ENCODE assay signal across 8 cellular contexts in the genomic region with DNA sequence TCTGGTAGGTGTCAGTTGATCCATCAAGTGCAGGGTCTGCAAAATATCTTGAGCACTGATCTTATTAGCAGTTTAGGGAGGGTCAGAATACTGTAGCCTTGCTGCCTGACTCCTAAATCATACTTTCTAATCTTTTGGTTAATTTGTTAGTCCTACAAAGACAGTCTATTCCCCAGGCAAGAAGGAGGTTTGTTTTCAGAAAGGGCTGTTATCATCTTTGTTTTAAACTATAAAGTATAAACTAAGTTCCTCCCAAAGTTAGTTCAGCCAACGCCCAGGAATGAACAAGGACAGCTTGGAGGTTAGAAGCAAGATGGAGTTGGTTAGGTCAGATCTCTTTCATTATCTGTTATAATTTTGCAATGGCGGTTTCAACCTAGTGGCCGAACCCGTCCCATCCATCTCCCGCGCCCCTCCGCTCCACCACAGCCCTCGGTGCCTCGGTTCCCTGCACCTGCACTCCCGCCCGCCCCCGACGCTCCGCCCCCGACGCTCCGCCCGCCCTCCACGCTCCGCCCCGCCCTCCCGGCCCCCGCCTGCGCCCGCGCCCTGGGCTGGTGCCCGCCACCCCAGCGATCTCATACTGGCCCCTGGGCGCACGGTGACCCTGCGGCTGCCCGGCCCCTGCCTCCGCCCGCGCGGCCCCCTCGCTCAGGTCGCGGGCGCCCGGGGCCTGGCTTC. TPM values are rescaled to one million over a fixed set of nuclear protein-coding genes. Genes with fewer than 3 reads are reported as not detected.
DNase-seq lines count a peak whose midpoint lies in the region; ATAC-seq and TF ChIP-seq lines count a peak whose summit lies in the region.

A gene with protein sequence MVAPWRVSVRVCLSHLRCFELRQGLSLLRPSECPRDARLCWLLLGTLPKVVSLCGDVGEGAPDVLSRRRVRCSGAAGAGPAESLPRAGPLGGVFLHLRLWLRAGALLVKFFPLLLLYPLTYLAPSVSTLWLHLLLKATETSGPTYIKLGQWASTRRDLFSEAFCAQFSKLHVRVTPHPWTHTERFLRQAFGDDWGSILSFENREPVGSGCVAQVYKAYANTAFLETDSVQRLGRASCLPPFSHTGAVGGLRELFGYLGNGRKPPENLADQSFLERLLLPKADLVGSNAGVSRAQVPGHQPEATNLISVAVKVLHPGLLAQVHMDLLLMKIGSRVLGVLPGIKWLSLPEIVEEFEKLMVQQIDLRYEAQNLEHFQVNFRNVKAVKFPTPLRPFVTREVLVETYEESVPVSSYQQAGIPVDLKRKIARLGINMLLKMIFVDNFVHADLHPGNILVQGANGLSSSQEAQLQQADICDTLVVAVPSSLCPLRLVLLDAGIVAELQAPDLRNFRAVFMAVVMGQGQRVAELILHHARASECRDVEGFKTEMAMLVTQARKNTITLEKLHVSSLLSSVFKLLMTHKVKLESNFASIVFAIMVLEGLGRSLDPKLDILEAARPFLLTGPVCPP (plus strand): TSS at position 564 of the 681 bp plus-strand sequence. CDS start 386 bp downstream, outside the sequence.

- H2BK120ac ChIP-seq in IMR-90 (ENCODE audit: low read depth, low read length): no peak within 1 kb of the TSS

- peaks cover 18% of the 10 kb centered on the region for H3K36me3 Mint-ChIP-seq in MCF 10A (ENCODE audit: insufficient read depth, unreplicated experiment)
- peaks cover 1 to 6% (median 3%) of the 10 kb centered on the region in 3 donors for H3K36me3 Mint-ChIP-seq in immature natural killer cell

- H3K36me3 ChIP-seq in IMR-90 (ENCODE audit: control insufficient read depth, insufficient read depth, low read length): no peaks in the 10 kb centered on the region

- CTCF ChIA-PET in IMR-90 (lab: Yijun Ruan, JAX): no interaction called here
- CTCF ChIA-PET in MCF 10A (lab: Yijun Ruan, JAX): interaction anchor here (0.6 to 0.8 kb wide), 4 partner anchors 9 to 1046 kb away, joined by 3 read pairs; a partner anchor contains a TSS

- peak within 1 kb of the TSS; percentile 90 for H3K23ac ChIP-seq in IMR-90 (ENCODE audit: low read depth, low read length)

- H4K91ac ChIP-seq in IMR-90 (ENCODE audit: insufficient read depth, low read depth, low read length): peak within 1 kb of the TSS; percentile 57; the same call in 1 of the 2 replicates

- peak within 1 kb of the TSS; percentile 96 for H3K4me2 ChIP-seq in IMR-90 (ENCODE audit: low read depth, low read length)

- H3K9me3 Mint-ChIP-seq in MCF 10A (ENCODE audit: unreplicated experiment) (no peaks in the 10 kb centered on the region), immature natural killer cell (no peaks in the 10 kb centered on the region)

- POLR2A ChIA-PET in IMR-90 (lab: Charles Lee; ENCODE audit: unreplicated experiment): no interaction called here
- POLR2A ChIA-PET in MCF 10A (lab: Yijun Ruan, JAX): interaction anchor here (0.6 to 4.1 kb wide), 9 partner anchors 7 to 343 kb away, joined by 3 to 15 read pairs (median 4); a partner anchor contains a TSS

- peak within 1 kb of the TSS; percentile 88 for H2AK9ac ChIP-seq in IMR-90 (replicated peaks; ENCODE audit: low read depth, low read length, poor library complexity)

- WGBS in IMR-90 (ENCODE audit: extremely low coverage in 2 of 2, insufficient read length in 1 of 2), 2 experiments: 0% methylated on average over 9 of the region's 41 CpGs; no CpG with 5 or more reads in 1 of the 2 experiments

- no peak within 1 kb of the TSS for H3K14ac ChIP-seq in IMR-90 (replicated peaks; ENCODE audit: low read depth, low read length)

- dilution Hi-C loops in IMR-90 (cut with HindIII; ENCODE audit: low sequenced_read_pairs, unreplicated experiment): no loop called here

- peak within 1 kb of the TSS; percentile 42 to 50; a peak in 2 of 4 replicates for H4K8ac ChIP-seq in IMR-90 (ENCODE audit: low read depth in 2 of 2, low read length in 2 of 2)

- H3K9me1 ChIP-seq in IMR-90 (ENCODE audit: insufficient read depth, low read length): no peaks in the 10 kb centered on the region; the same call in 1 of the 2 replicates

- no peak within 1 kb of the TSS for H2BK20ac ChIP-seq in IMR-90 (ENCODE audit: low read depth, low read length)

- no peaks in the 10 kb centered on the region for H4K20me1 ChIP-seq in IMR-90 (ENCODE audit: insufficient read depth, low read length)

- in situ Hi-C loops in IMR-90 (cut with MboI; ENCODE audit: low sequenced_read_pairs): no loop called here

- H3K18ac ChIP-seq in IMR-90 (ENCODE audit: low read depth, low read length): no peak within 1 kb of the TSS; the same call in 1 of the 2 replicates

- no peak within 1 kb of the TSS for H2BK5ac ChIP-seq in IMR-90 (ENCODE audit: low read depth, low read length, poor library complexity, severe bottlenecking)

- peak within 1 kb of the TSS; percentile 26 for H3K4ac ChIP-seq in IMR-90 (ENCODE audit: low read depth, low read length)

- TF ChIP-seq RAD21 in IMR-90 (IDR thresholded peaks at IDR 0.05; ENCODE audit: low read length): no peak

- H3K27ac ChIP-seq in IMR-90 (ENCODE audit: insufficient read depth, low read length): no peak within 1 kb of the TSS; the same call in 1 of the 2 replicates

- H3K27ac Mint-ChIP-seq in MCF 10A (ENCODE audit: low read depth, unreplicated experiment): peak within 1 kb of the TSS; percentile 79
- H3K27ac Mint-ChIP-seq in immature natural killer cell: peak within 1 kb of the TSS; percentile 78 to 87 (median 82)

- peaks cover 6% of the 10 kb centered on the region; the same call in 1 of the 2 replicates for H3K27me3 ChIP-seq in IMR-90 (ENCODE audit: control insufficient read depth, insufficient read depth, low read length)

- H3K4me3 ChIP-seq in IMR-90 (ENCODE audit: insufficient read depth, low read depth, low read length): peak within 1 kb of the TSS; percentile 71

- H2AFZ ChIP-seq in IMR-90 (replicated peaks; ENCODE audit: low read length, poor library complexity): peak within 1 kb of the TSS; percentile 98

- intact Hi-C loops in IMR-90 (cut with micrococcal nuclease): loop anchor here (5.0 kb wide), 1 partner anchor 980 kb away; no protein-coding TSS in a partner anchor
- intact Hi-C loops in MCF 10A (cut with micrococcal nuclease): no loop called here

- peaks cover 4 to 6% of the 10 kb centered on the region in 2 experiments; a peak in 1 of 4 replicates for H3K79me1 ChIP-seq in IMR-90 (ENCODE audit: low read depth in 1 of 2, low read length in 2 of 2)

- 0 out of 2 replicates have a peak within 1 kb of the TSS, but pooled peaks have one; percentile 67 for H4K5ac ChIP-seq in IMR-90 (ENCODE audit: low read depth, low read length)

- H3K9ac ChIP-seq in IMR-90 (ENCODE audit: low read depth, low read length): peak within 1 kb of the TSS; percentile 59; the same call in 1 of the 2 replicates

- no peak for TF ChIP-seq POLR2A in IMR-90 (IDR thresholded peaks at IDR 0.05; ENCODE audit: low read depth, low read length)

- TF ChIP-seq CTCF in IMR-90 (conservative IDR thresholded peaks at IDR 0.05; ENCODE audit: low read depth, low read length) (no peak), MCF 10A (IDR thresholded peaks at IDR 0.05; ENCODE audit: unreplicated experiment) (no peak)

- H3K9me3 ChIP-seq in IMR-90 (ENCODE audit: control insufficient read depth, insufficient read depth, low read length): no peaks in the 10 kb centered on the region

- H3K27me3 Mint-ChIP-seq in MCF 10A (ENCODE audit: insufficient read depth, unreplicated experiment) (no peaks in the 10 kb centered on the region), immature natural killer cell (ENCODE audit: low read depth in 3 of 3) (no peaks in the 10 kb centered on the region)

- DNase-seq in EH (ENCODE audit: low read depth) (peak; percentile 43), IMR-90 (no peak), T-helper 2 cell (peak; percentile 39 to 70 (median 45)), MCF 10A (ENCODE audit: unreplicated experiment) (peak; percentile 42), immature natural killer cell (peak; percentile 63 to 67 (median 66)), DMS153 treated with DMSO at 0.1 percent for 48 hours (lab: John Stamatoyannopoulos, UW; ENCODE audit: unreplicated experiment) (no peak)
- DNase-seq in stimulated activated CD4-positive, alpha-beta T cell treated with anti-CD3 and anti-CD28 coated beads, Interleukin-12 subunit alpha, Interleukin-12 subunit beta, amount 100 ng/mL, for 24 hours (ENCODE audit: low read depth in 2 of 2): peak; percentile 32 to 54

- H3K4me1 Mint-ChIP-seq in MCF 10A (ENCODE audit: insufficient read depth, unreplicated experiment): peaks cover 14% of the 10 kb centered on the region
- peaks cover 29 to 36% of the 10 kb centered on the region in 2 donors for H3K4me1 Mint-ChIP-seq in immature natural killer cell

- ATAC-seq in GM21447 (IDR thresholded peaks at IDR 0.05; ENCODE audit: unreplicated experiment) (peak; percentile 44), IMR-90 (ENCODE audit: low read depth) (peak; percentile 82)

- H3K4me3 Mint-ChIP-seq in MCF 10A (ENCODE audit: unreplicated experiment) (peak within 1 kb of the TSS; percentile 87), immature natural killer cell (peak within 1 kb of the TSS; percentile 82 to 89 (median 86))

- BruUV-seq in IMR-90 (replicated peaks; lab: Mats Ljungman, UMichigan): no TSS peak
- no TSS peak for BruUV-seq in MCF 10A (replicated peaks; lab: Mats Ljungman, UMichigan)

- H2AK5ac ChIP-seq in IMR-90 (ENCODE audit: low read depth, low read length): no peak within 1 kb of the TSS

- no peak within 1 kb of the TSS for H3K56ac ChIP-seq in IMR-90 (ENCODE audit: extremely low read depth, insufficient read depth, low read length)

- 0 out of 2 replicates have a peak, but pooled peaks cover 2% of the 10 kb centered on the region for H3K4me1 ChIP-seq in IMR-90 (ENCODE audit: control insufficient read depth, insufficient read depth, low read length)

- no peak within 1 kb of the TSS for H2BK15ac ChIP-seq in IMR-90 (ENCODE audit: low read depth, low read length)

TF ChIP-seq in IMR-90, 13 proteins besides CTCF, POLR2A, EP300 and RAD21 (continues in another document):
- TF ChIP-seq MAFK (IDR thresholded peaks at IDR 0.05; ENCODE audit: low read depth, low read length) (no peak), BHLHE40 (IDR thresholded peaks at IDR 0.05; ENCODE audit: low read depth, low read length) (no peak), FOS (IDR thresholded peaks at IDR 0.05; ENCODE audit: low read depth, low read length) (no peak), NFE2L2 (IDR thresholded peaks at IDR 0.05; ENCODE audit: low read depth, low read length) (no peak), CHD1 (IDR thresholded peaks at IDR 0.05; ENCODE audit: low read depth, low read length) (no peak), RCOR1 (IDR thresholded peaks at IDR 0.05; ENCODE audit: insufficient replicate concordance, low read length) (no peak), CEBPB (IDR thresholded peaks at IDR 0.05; ENCODE audit: low read depth, low read length) (no peak), MAZ (IDR thresholded peaks at IDR 0.05; ENCODE audit: borderline replicate concordance, low read depth, low read length) (no peak), SMC3 (IDR thresholded peaks at IDR 0.05; ENCODE audit: low read depth, low read length) (no peak), RFX5 (IDR thresholded peaks at IDR 0.05; ENCODE audit: low read depth, low read length) (no peak)

RNA-seq across cellular contexts. Expression of the gene that starts here (rescaled TPM):
- 7.5 and 10.0 TPM in 2 replicates for total RNA-seq in IMR-90 (2012; rRNA removed)
- 6.9 and 7.1 TPM in 2 replicates for polyA plus RNA-seq in IMR-90 (2012; rRNA removed)
- 5.8 and 9.5 TPM in 2 replicates for polyA plus RNA-seq in IMR-90 (2012; cell fraction: cytosol; rRNA removed)
- polyA plus RNA-seq in IMR-90 (2012; cell fraction: nucleus; rRNA removed; ENCODE audit: low replicate concordance): 5.3 and 5.7 TPM in 2 replicates
- total RNA-seq in MCF 10A (2022): 22.2 and 27.8 TPM in 2 replicates
- polyA plus RNA-seq in immature natural killer cell: 10 to 100 TPM; 27.8 to 37.1 (median 33.9) TPM

Comparison
In these comparisons a context has a peak if more than half of its experiments do, and no peak if none do; other contexts are left out.
1. DNase-seq: peak in EH (single experiment), T-helper 2 cell (5 of 5), MCF 10A (single experiment), immature natural killer cell (3 of 3) and stimulated activated CD4-positive, alpha-beta T cell treated with anti-CD3 and anti-CD28 coated beads, Interleukin-12 subunit alpha, Interleukin-12 subunit beta, amount 100 ng/mL, for 24 hours (2 of 2); none in IMR-90 (single experiment) and DMS153 treated with DMSO at 0.1 percent for 48 hours (single experiment).